ENCODE assay signal across 17 cellular contexts in the genomic region with DNA sequence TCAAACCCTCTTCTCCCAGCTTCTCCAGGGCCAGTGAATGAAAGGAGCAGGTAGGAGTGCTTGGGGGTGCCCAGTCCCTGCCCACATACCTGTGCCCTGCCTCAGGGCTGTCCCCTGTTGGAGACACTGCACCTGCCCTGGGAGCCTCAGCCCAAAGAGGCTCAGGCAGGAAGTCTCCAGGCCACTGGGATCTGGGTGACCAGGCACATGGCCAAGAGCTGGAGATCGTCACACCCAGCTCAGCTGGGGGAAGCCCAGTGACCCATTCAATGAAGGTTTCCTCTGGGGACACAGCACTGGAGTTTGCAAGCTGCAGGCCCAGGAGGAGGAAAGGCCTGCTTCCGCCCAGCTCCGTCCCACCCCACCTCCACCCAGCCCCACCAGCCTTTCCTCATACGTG.
DNase-seq lines count a peak whose midpoint lies in the region; TF ChIP-seq lines count a peak whose summit lies in the region.
"Had no signal": no experiment of that assay in that cellular context is flagged by ENCODE, and none has a peak within 500 bp of the region (broad histone marks: within the 10 kb centered on the region; RNA-seq: fewer than 3 reads in every experiment).

No MANE protein-coding gene starts in this region.

- no peaks in the 10 kb centered on the region for H3K36me3 Mint-ChIP-seq in MCF 10A (ENCODE audit: insufficient read depth, unreplicated experiment)
- H3K36me3 Mint-ChIP-seq: natural killer cell treated with Interleukin-12 subunit alpha and Interleukin-12 subunit beta and Interleukin-15 and Interleukin-18, amount 100 ng/mL, for 72 hours had no signal

- WGBS in esophagus squamous epithelium, 2 donors: 0% methylated on average over 1 of the region's 4 CpGs; no CpG with 5 or more reads in 1 of the 2 donors
- 58 to 74% methylated on average over 4 of the region's 4 CpGs for WGBS in sigmoid colon, 2 donors

- CTCF ChIA-PET in MCF 10A (lab: Yijun Ruan, JAX): interaction anchor here (0.6 to 1.1 kb wide), 7 partner anchors 9 to 420 kb away, joined by 3 to 7 read pairs (median 3); no protein-coding TSS in a partner anchor

- intact Hi-C loops in breast epithelium (cut with DNase I; ENCODE audit: low total_unique reads) (no loop called here), MCF 10A (cut with micrococcal nuclease) (loop anchor here (10.0 kb wide), 1 partner anchor 95 kb away; no protein-coding TSS in a partner anchor), esophagus squamous epithelium (cut with DNase I) (no loop called here), sigmoid colon (cut with DNase I) (no loop called here)

- DNase-seq in breast epithelium (ENCODE audit: low spot score in 2 of 2) (peak in 1 of 2 donors; percentile 42), MCF 10A (ENCODE audit: unreplicated experiment) (no peak), esophagus squamous epithelium (lab: John Stamatoyannopoulos, UW) (no peak), NCI-H2227 treated with DMSO at 0.1 percent for 48 hours (lab: John Stamatoyannopoulos, UW) (no peak), anterior cingulate cortex (lab: John Stamatoyannopoulos, UW) (no peak), GM03348 (ENCODE audit: low spot score) (no peak), sigmoid colon (no peak)
- DNase-seq: activated naive CD8-positive, alpha-beta T cell treated with anti-CD3 and anti-CD28 coated beads, Interleukin-2, amount 50 U/mL, for 24 hours; dermis blood vessel endothelial cell; islet precursor cell; KBM-7; NCI-H187; NCI-H82; small intestine had no signal

- no peak overlapping the region for H3K4me3 Mint-ChIP-seq in MCF 10A (ENCODE audit: unreplicated experiment)
- H3K4me3 Mint-ChIP-seq: activated naive CD8-positive, alpha-beta T cell treated with anti-CD3 and anti-CD28 coated beads, Interleukin-2, amount 50 U/mL, for 24 hours; natural killer cell treated with Interleukin-12 subunit alpha and Interleukin-12 subunit beta and Interleukin-15 and Interleukin-18, amount 100 ng/mL, for 72 hours had no signal

- H3K4me1 Mint-ChIP-seq in MCF 10A (ENCODE audit: insufficient read depth, unreplicated experiment): peaks cover 52% of the 10 kb centered on the region
- H3K4me1 Mint-ChIP-seq: activated naive CD8-positive, alpha-beta T cell treated with anti-CD3 and anti-CD28 coated beads, Interleukin-2, amount 50 U/mL, for 24 hours had no signal

- no peak overlapping the region for H3K4me3 ChIP-seq in breast epithelium
- no peak overlapping the region for H3K4me3 ChIP-seq in esophagus squamous epithelium
- H3K4me3 ChIP-seq in muscle layer of duodenum (ENCODE audit: low read depth in 1 of 2, low read length in 2 of 2): no peak overlapping the region
- no peak overlapping the region for H3K4me3 ChIP-seq in sigmoid colon
- H3K4me3 ChIP-seq: SK-N-MC had no signal

- H3K36me3 ChIP-seq in breast epithelium (no peaks in the 10 kb centered on the region), esophagus squamous epithelium (no peaks in the 10 kb centered on the region), muscle layer of duodenum (ENCODE audit: control insufficient read depth in 1 of 2, insufficient read depth in 2 of 2, low read length in 2 of 2) (no peaks in the 10 kb centered on the region), sigmoid colon (no peaks in the 10 kb centered on the region)

- no peak overlapping the region for H3K27ac Mint-ChIP-seq in MCF 10A (ENCODE audit: low read depth, unreplicated experiment)
- H3K27ac Mint-ChIP-seq: activated naive CD8-positive, alpha-beta T cell treated with anti-CD3 and anti-CD28 coated beads, Interleukin-2, amount 50 U/mL, for 24 hours; natural killer cell treated with Interleukin-12 subunit alpha and Interleukin-12 subunit beta and Interleukin-15 and Interleukin-18, amount 100 ng/mL, for 72 hours had no signal

- TF ChIP-seq POLR2A in breast epithelium (IDR thresholded peaks at IDR 0.05): no peak
- no peak for TF ChIP-seq POLR2A in esophagus squamous epithelium (IDR thresholded peaks at IDR 0.05)
- TF ChIP-seq POLR2A in sigmoid colon (IDR thresholded peaks at IDR 0.05): no peak

- H3K4me1 ChIP-seq in breast epithelium (peaks cover 21 to 33% of the 10 kb centered on the region in 2 donors), esophagus squamous epithelium (peaks cover 20 to 61% (median 34%) of the 10 kb centered on the region in 3 donors), muscle layer of duodenum (ENCODE audit: control insufficient read depth in 1 of 2, insufficient read depth in 2 of 2, low read length in 2 of 2) (peaks cover 0 to 25% of the 10 kb centered on the region in 2 donors), sigmoid colon (peaks cover 0 to 45% (median 27%) of the 10 kb centered on the region in 4 donors)

- TF ChIP-seq CTCF in breast epithelium (IDR thresholded peaks at IDR 0.05): no peak
- TF ChIP-seq CTCF in MCF 10A (IDR thresholded peaks at IDR 0.05; ENCODE audit: unreplicated experiment): no peak
- no peak for TF ChIP-seq CTCF in esophagus squamous epithelium (IDR thresholded peaks at IDR 0.05)
- no peak for TF ChIP-seq CTCF in sigmoid colon (IDR thresholded peaks at IDR 0.05)

- H3K9me3 ChIP-seq in breast epithelium: no peaks in the 10 kb centered on the region
- H3K9me3 ChIP-seq in esophagus squamous epithelium: no peaks in the 10 kb centered on the region
- no peaks in the 10 kb centered on the region for H3K9me3 ChIP-seq in muscle layer of duodenum (ENCODE audit: control insufficient read depth in 1 of 2, low read length in 2 of 2)
- H3K9me3 ChIP-seq in sigmoid colon: no peaks in the 10 kb centered on the region

- H3K27me3 ChIP-seq in breast epithelium: no peaks in the 10 kb centered on the region
- H3K27me3 ChIP-seq in esophagus squamous epithelium: no peaks in the 10 kb centered on the region
- H3K27me3 ChIP-seq in muscle layer of duodenum (ENCODE audit: low read depth, low read length): no peaks in the 10 kb centered on the region
- H3K27me3 ChIP-seq in sigmoid colon: no peaks in the 10 kb centered on the region

- BruUV-seq in MCF 10A (replicated peaks; lab: Mats Ljungman, UMichigan): no TSS peak

- H3K27me3 Mint-ChIP-seq in MCF 10A (ENCODE audit: insufficient read depth, unreplicated experiment): no peaks in the 10 kb centered on the region
- H3K27me3 Mint-ChIP-seq: activated naive CD8-positive, alpha-beta T cell treated with anti-CD3 and anti-CD28 coated beads, Interleukin-2, amount 50 U/mL, for 24 hours; natural killer cell treated with Interleukin-12 subunit alpha and Interleukin-12 subunit beta and Interleukin-15 and Interleukin-18, amount 100 ng/mL, for 72 hours had no signal

- H3K27ac ChIP-seq in breast epithelium (peak overlapping the region; percentile 13 to 83), esophagus squamous epithelium (peak overlapping the region in 3 of 4 donors; percentile 57 to 75 (median 72)), muscle layer of duodenum (ENCODE audit: low read length) (peak overlapping the region; percentile 7), sigmoid colon (peak overlapping the region in 2 of 4 donors; percentile 55 to 68)
- H3K27ac ChIP-seq: SK-N-MC had no signal

- TF ChIP-seq EP300 in sigmoid colon (IDR thresholded peaks at IDR 0.05): no peak

- H3K9me3 Mint-ChIP-seq in MCF 10A (ENCODE audit: unreplicated experiment): no peaks in the 10 kb centered on the region
- H3K9me3 Mint-ChIP-seq: activated naive CD8-positive, alpha-beta T cell treated with anti-CD3 and anti-CD28 coated beads, Interleukin-2, amount 50 U/mL, for 24 hours; natural killer cell treated with Interleukin-12 subunit alpha and Interleukin-12 subunit beta and Interleukin-15 and Interleukin-18, amount 100 ng/mL, for 72 hours had no signal

- POLR2A ChIA-PET in MCF 10A (lab: Yijun Ruan, JAX): interaction anchor here (1.1 to 2.5 kb wide), 4 partner anchors 19 to 156 kb away, joined by 3 to 10 read pairs (median 4); partner anchors contain the start of gene ZFP36L2
